7 cellular contexts compared by ENCODE assay signal in genomic region chr10:80079312-80079613, GRCh38. TPM values are rescaled to one million over a fixed set of nuclear protein-coding genes. Genes with fewer than 3 reads are reported as not detected.
DNase-seq lines count a peak whose midpoint lies in the region; ATAC-seq and TF ChIP-seq lines count a peak whose summit lies in the region.

No MANE protein-coding gene starts in this region.

- peak overlapping the region; percentile 97 for H3K27ac Mint-ChIP-seq in HFFc6
- peak overlapping the region; percentile 97 for H3K27ac Mint-ChIP-seq in activated T-helper 17 cell treated with anti-CD3 and anti-CD28 coated beads, Interleukin-2, amount 50 U/mL, for 72 hours
- peak overlapping the region; percentile 97 for H3K27ac Mint-ChIP-seq in stimulated activated naive B cell treated with anti-CD40 and anti-IgM and Interleukin-4, amounts not matched to agents 10 μg/mL and 1 μg/mL and 100 μg/mL, for 72 hours

- peaks cover 3% of the 10 kb centered on the region for H3K27me3 Mint-ChIP-seq in HFFc6 (ENCODE audit: insufficient read depth)
- H3K27me3 Mint-ChIP-seq in activated T-helper 17 cell treated with anti-CD3 and anti-CD28 coated beads, Interleukin-2, amount 50 U/mL, for 72 hours: no peaks in the 10 kb centered on the region
- no peaks in the 10 kb centered on the region for H3K27me3 Mint-ChIP-seq in stimulated activated naive B cell treated with anti-CD40 and anti-IgM and Interleukin-4, amounts not matched to agents 10 μg/mL and 1 μg/mL and 100 μg/mL, for 72 hours

- H3K4me3 ChIP-seq in iPS-18a (ENCODE audit: low read length): peak overlapping the region; percentile 92

- no peaks in the 10 kb centered on the region for H3K9me3 ChIP-seq in iPS-18a (ENCODE audit: control insufficient read depth, low read depth, low read length)

- H3K4me3 Mint-ChIP-seq in HFFc6: peak overlapping the region; percentile 97
- peak overlapping the region; percentile 96 for H3K4me3 Mint-ChIP-seq in activated T-helper 17 cell treated with anti-CD3 and anti-CD28 coated beads, Interleukin-2, amount 50 U/mL, for 72 hours
- H3K4me3 Mint-ChIP-seq in stimulated activated naive B cell treated with anti-CD40 and anti-IgM and Interleukin-4, amounts not matched to agents 10 μg/mL and 1 μg/mL and 100 μg/mL, for 72 hours: peak overlapping the region; percentile 97 to 99

- H3K4me1 Mint-ChIP-seq in HFFc6 (ENCODE audit: low read depth): peaks cover 36% of the 10 kb centered on the region
- peaks cover 21% of the 10 kb centered on the region for H3K4me1 Mint-ChIP-seq in activated T-helper 17 cell treated with anti-CD3 and anti-CD28 coated beads, Interleukin-2, amount 50 U/mL, for 72 hours
- H3K4me1 Mint-ChIP-seq in stimulated activated naive B cell treated with anti-CD40 and anti-IgM and Interleukin-4, amounts not matched to agents 10 μg/mL and 1 μg/mL and 100 μg/mL, for 72 hours: peaks cover 10% of the 10 kb centered on the region in 2 donors

- DNase-seq in HFFc6 (no peak), NCI-H1436 treated with DMSO at 0.1 percent for 48 hours (lab: John Stamatoyannopoulos, UW) (no peak), germinal center (ENCODE audit: low spot score) (no peak)
- DNase-seq in stimulated activated naive B cell treated with anti-CD40 and anti-IgM and Interleukin-4, amounts not matched to agents 10 μg/mL and 1 μg/mL and 100 μg/mL, for 72 hours: no peak

- no peak for TF ChIP-seq CTCF in HFFc6 (IDR thresholded peaks at IDR 0.05)

- H3K27ac ChIP-seq in iPS-18a (ENCODE audit: low read length): no peak overlapping the region

- no peaks in the 10 kb centered on the region; the same call in 1 of the 2 replicates for H3K36me3 Mint-ChIP-seq in HFFc6 (ENCODE audit: low read depth)
- H3K36me3 Mint-ChIP-seq in activated T-helper 17 cell treated with anti-CD3 and anti-CD28 coated beads, Interleukin-2, amount 50 U/mL, for 72 hours (ENCODE audit: low read depth): no peaks in the 10 kb centered on the region
- H3K36me3 Mint-ChIP-seq in stimulated activated naive B cell treated with anti-CD40 and anti-IgM and Interleukin-4, amounts not matched to agents 10 μg/mL and 1 μg/mL and 100 μg/mL, for 72 hours: peaks cover 2 to 9% of the 10 kb centered on the region in 2 donors

- no peak for ATAC-seq in activated T-helper 17 cell treated with anti-CD3 and anti-CD28 coated beads, Interleukin-2, amount 50 U/mL, for 72 hours (replicated peaks)
- ATAC-seq in stimulated activated naive B cell treated with anti-CD40 and anti-IgM and Interleukin-4, amounts not matched to agents 10 μg/mL and 1 μg/mL and 100 μg/mL, for 72 hours (replicated peaks): no peak
- ATAC-seq in GM18861 (IDR thresholded peaks at IDR 0.05; ENCODE audit: unreplicated experiment): no peak

- H3K36me3 ChIP-seq in iPS-18a (ENCODE audit: control insufficient read depth, low read depth, low read length): peaks cover 6% of the 10 kb centered on the region

- no peaks in the 10 kb centered on the region for H3K9me3 Mint-ChIP-seq in HFFc6
- H3K9me3 Mint-ChIP-seq in activated T-helper 17 cell treated with anti-CD3 and anti-CD28 coated beads, Interleukin-2, amount 50 U/mL, for 72 hours: no peaks in the 10 kb centered on the region
- no peaks in the 10 kb centered on the region for H3K9me3 Mint-ChIP-seq in stimulated activated naive B cell treated with anti-CD40 and anti-IgM and Interleukin-4, amounts not matched to agents 10 μg/mL and 1 μg/mL and 100 μg/mL, for 72 hours

- H3K4me1 ChIP-seq in iPS-18a (ENCODE audit: control insufficient read depth, low read depth, low read length): peaks cover 5% of the 10 kb centered on the region

- peak overlapping the region; percentile 90 for H3K9ac ChIP-seq in iPS-18a (ENCODE audit: low read length)

- no peaks in the 10 kb centered on the region for H3K27me3 ChIP-seq in iPS-18a (ENCODE audit: control insufficient read depth, insufficient read depth, low read length)

RNA-seq across cellular contexts. Expression of gene TMEM254, which starts 0.8 kb away (rescaled TPM):
- 10 to 100 TPM; 11.7 to 14.8 (median 13.7) TPM for total RNA-seq in HFFc6 (2021; fragmentation: NEBNext Ultra II Directional; extraction: Animal tissue kit (Norgen Biotek cat#: 25700))
- total RNA-seq in activated T-helper 17 cell treated with anti-CD3 and anti-CD28 coated beads, Interleukin-2, amount 50 U/mL, for 72 hours: 1 to 10 TPM; 8.4 to 8.5 TPM

RNA-seq across cellular contexts. Expression of gene PLAC9, which starts 53.3 kb away (rescaled TPM):
- 1 to 10 TPM; 2.1 to 6.6 (median 6.2) TPM for total RNA-seq in HFFc6 (2021; fragmentation: NEBNext Ultra II Directional; extraction: Animal tissue kit (Norgen Biotek cat#: 25700))
- total RNA-seq in activated T-helper 17 cell treated with anti-CD3 and anti-CD28 coated beads, Interleukin-2, amount 50 U/mL, for 72 hours: not detected
